In genomic region chr6:110814488-110815259, GRCh38 we compare ENCODE assay signal across 8 cellular contexts. TPM values are rescaled to one million over a fixed set of nuclear protein-coding genes. Genes with fewer than 3 reads are reported as not detected.
A peak's percentile ranks its signal among the peaks of the same experiment; 100 is the strongest.
DNase-seq lines count a peak whose midpoint lies in the region; ATAC-seq and TF ChIP-seq lines count a peak whose summit lies in the region.

No MANE protein-coding gene starts in this region.

- ATAC-seq in GM19395 (IDR thresholded peaks at IDR 0.05; ENCODE audit: unreplicated experiment) (peak; percentile 17), RWPE2 (ENCODE audit: low read depth) (peak; percentile 15)

- peak overlapping the region; percentile 99 for H2AFZ ChIP-seq in osteoblast (ENCODE audit: low read length)

- H3K4me1 ChIP-seq in RWPE2 (ENCODE audit: insufficient read depth, poor library complexity, severe bottlenecking), result peaks cover 15% of the 10 kb centered on the region
- H3K4me1 ChIP-seq in osteoblast (ENCODE audit: insufficient read depth, low read length), result peaks cover 26% of the 10 kb centered on the region
- H3K4me1 ChIP-seq in tibial artery, result peaks cover 0 to 19% (median 15%) of the 10 kb centered on the region in 4 donors

- H3K9me3 Mint-ChIP-seq in activated naive CD4-positive, alpha-beta T cell treated with anti-CD3 and anti-CD28 coated beads, Interleukin-2, amount 50 U/mL, for 24 hours, result no peaks in the 10 kb centered on the region
- peaks cover 10% of the 10 kb centered on the region for H3K9me3 Mint-ChIP-seq in glutamatergic neuron (ENCODE audit: unreplicated experiment)

- peaks cover 1% of the 10 kb centered on the region for H3K36me3 Mint-ChIP-seq in activated naive CD4-positive, alpha-beta T cell treated with anti-CD3 and anti-CD28 coated beads, Interleukin-2, amount 50 U/mL, for 24 hours
- H3K36me3 Mint-ChIP-seq in glutamatergic neuron (ENCODE audit: unreplicated experiment), result no peaks in the 10 kb centered on the region

- H3K27me3 Mint-ChIP-seq in activated naive CD4-positive, alpha-beta T cell treated with anti-CD3 and anti-CD28 coated beads, Interleukin-2, amount 50 U/mL, for 24 hours, result no peaks in the 10 kb centered on the region
- H3K27me3 Mint-ChIP-seq in glutamatergic neuron (ENCODE audit: unreplicated experiment), result peaks cover 9% of the 10 kb centered on the region

- H3K27ac ChIP-seq in C4-2B (peak overlapping the region; percentile 99), HL-60 (replicated peaks) (peak overlapping the region; percentile 94), RWPE2 (ENCODE audit: poor library complexity, severe bottlenecking) (peak overlapping the region; percentile 64), osteoblast (ENCODE audit: low read depth, low read length) (peak overlapping the region; percentile 99), tibial artery (peak overlapping the region; percentile 92 to 97)

- H3K4me1 Mint-ChIP-seq in activated naive CD4-positive, alpha-beta T cell treated with anti-CD3 and anti-CD28 coated beads, Interleukin-2, amount 50 U/mL, for 24 hours, result peaks cover 22% of the 10 kb centered on the region
- H3K4me1 Mint-ChIP-seq in glutamatergic neuron (ENCODE audit: low read depth, unreplicated experiment), result peaks cover 7% of the 10 kb centered on the region

- DNase-seq in HL-60 (ENCODE audit: low read depth in 1 of 2, low spot score in 1 of 2) (peak in 1 of 2 experiments; percentile 66), RWPE2 (ENCODE audit: low spot score) (peak; percentile 56), glutamatergic neuron (peak; percentile 80), osteoblast (ENCODE audit: insufficient read length, low spot score, missing footprints) (peak; percentile 93), tibial artery (peak; percentile 56 to 74)

- intact Hi-C loops in tibial artery (cut with DNase I; ENCODE audit: low total_unique reads), result loop anchor here (1.0 to 10.0 kb wide), 4 partner anchors 61 to 1120 kb away; partner anchors contain the start of genes AK9, FIG4, GTF3C6 and RPF2

- peak overlapping the region; percentile 96 for H3K27ac Mint-ChIP-seq in activated naive CD4-positive, alpha-beta T cell treated with anti-CD3 and anti-CD28 coated beads, Interleukin-2, amount 50 U/mL, for 24 hours
- peak overlapping the region; percentile 99 for H3K27ac Mint-ChIP-seq in glutamatergic neuron (ENCODE audit: unreplicated experiment)

- peak overlapping the region; percentile 97 for H3K4me3 Mint-ChIP-seq in activated naive CD4-positive, alpha-beta T cell treated with anti-CD3 and anti-CD28 coated beads, Interleukin-2, amount 50 U/mL, for 24 hours
- peak overlapping the region; percentile 99 for H3K4me3 Mint-ChIP-seq in glutamatergic neuron (ENCODE audit: unreplicated experiment)

- H4K20me1 ChIP-seq in osteoblast (ENCODE audit: insufficient read depth, low read length), result peaks cover 8% of the 10 kb centered on the region

- H3K4me3 ChIP-seq in HL-60 (replicated peaks; ENCODE audit: insufficient read depth, low read length) (peak overlapping the region; percentile 95), RWPE2 (ENCODE audit: severe bottlenecking) (peak overlapping the region; percentile 55), osteoblast (ENCODE audit: insufficient read depth, low read length) (peak overlapping the region; percentile 99), tibial artery (peak overlapping the region; percentile 74 to 75)

- H3K9me3 ChIP-seq in RWPE2 (ENCODE audit: severe bottlenecking) (no peaks in the 10 kb centered on the region), osteoblast (ENCODE audit: low read depth, low read length) (no peaks in the 10 kb centered on the region), tibial artery (no peaks in the 10 kb centered on the region)

- H3K79me2 ChIP-seq in osteoblast (ENCODE audit: insufficient read depth, low read length), result peaks cover 33% of the 10 kb centered on the region

- H3K27me3 ChIP-seq in HL-60 (ENCODE audit: insufficient read depth, poor library complexity, severe bottlenecking), result no peaks in the 10 kb centered on the region
- H3K27me3 ChIP-seq in RWPE2 (ENCODE audit: insufficient read depth, poor library complexity, severe bottlenecking), result no peaks in the 10 kb centered on the region
- no peaks in the 10 kb centered on the region for H3K27me3 ChIP-seq in osteoblast (ENCODE audit: insufficient read depth, low read length)
- no peaks in the 10 kb centered on the region for H3K27me3 ChIP-seq in tibial artery

- TF ChIP-seq CTCF in C4-2B (conservative IDR thresholded peaks at IDR 0.05) (no peak), HL-60 (IDR thresholded peaks at IDR 0.05; ENCODE audit: insufficient read depth, low read length) (no peak), RWPE2 (IDR thresholded peaks at IDR 0.05; ENCODE audit: poor library complexity, severe bottlenecking) (no peak), glutamatergic neuron (IDR thresholded peaks at IDR 0.05; ENCODE audit: partially characterized antibody, unreplicated experiment) (no peak), osteoblast (IDR thresholded peaks at IDR 0.05; ENCODE audit: extremely low read depth, low read depth, low read length) (no peak), tibial artery (IDR thresholded peaks at IDR 0.05) (no peak)

- H3K36me3 ChIP-seq in RWPE2 (ENCODE audit: low read depth) (no peaks in the 10 kb centered on the region), osteoblast (ENCODE audit: insufficient read depth, low read length) (no peaks in the 10 kb centered on the region), tibial artery (no peaks in the 10 kb centered on the region)

- H3K4me2 ChIP-seq in osteoblast (ENCODE audit: insufficient read depth, low read length), result peak overlapping the region; percentile 99

RNA-seq across cellular contexts. Expression of gene CDK19, which starts 0.6 kb away (rescaled TPM):
- total RNA-seq in glutamatergic neuron (ENCODE audit: unreplicated experiment) (20.8 TPM), osteoblast (15.6 and 17.4 TPM in 2 replicates)

RNA-seq across cellular contexts. Expression of gene AMD1, which starts 59.9 kb away (rescaled TPM):
- 26.1 TPM for total RNA-seq in glutamatergic neuron (ENCODE audit: unreplicated experiment)
- 62.8 and 63.0 TPM in 2 replicates for total RNA-seq in osteoblast
